8 cellular contexts compared by ENCODE assay signal in genomic region chr4:10063544-10064300, GRCh38. TPM values are rescaled to one million over a fixed set of nuclear protein-coding genes. Genes with fewer than 3 reads are reported as not detected.
DNase-seq lines count a peak whose midpoint lies in the region; ATAC-seq and TF ChIP-seq lines count a peak whose summit lies in the region.

No MANE protein-coding gene starts in this region.

- BruUV-seq in Calu3 (replicated peaks; lab: Mats Ljungman, UMichigan) (no TSS peak), MCF 10A (replicated peaks; lab: Mats Ljungman, UMichigan) (no TSS peak)

- H3K9me3 Mint-ChIP-seq in Calu3 (ENCODE audit: low read depth, unreplicated experiment) = no peaks in the 10 kb centered on the region
- H3K9me3 Mint-ChIP-seq in MCF 10A (ENCODE audit: unreplicated experiment) = no peaks in the 10 kb centered on the region
- peaks cover 0 to 1% (median 0%) of the 10 kb centered on the region in 9 donors for H3K9me3 Mint-ChIP-seq in naive thymus-derived CD8-positive, alpha-beta T cell

- H3K27me3 ChIP-seq in kidney epithelial cell (ENCODE audit: control insufficient read depth, insufficient read depth, low read length) (no peaks in the 10 kb centered on the region), thoracic aorta (replicated peaks; ENCODE audit: insufficient read depth) (no peaks in the 10 kb centered on the region)

- H3K27ac Mint-ChIP-seq in Calu3 (ENCODE audit: unreplicated experiment) (no peak overlapping the region), MCF 10A (ENCODE audit: low read depth, unreplicated experiment) (no peak overlapping the region)
- H3K27ac Mint-ChIP-seq in naive thymus-derived CD8-positive, alpha-beta T cell = peak overlapping the region in 3 of 10 donors; percentile 14 to 74 (median 64)

- H3K4me1 ChIP-seq in thoracic aorta (ENCODE audit: control insufficient read depth in 1 of 2, low read depth in 2 of 2) = peaks cover 5 to 11% of the 10 kb centered on the region in 2 donors

- POLR2A ChIA-PET in MCF 10A (lab: Yijun Ruan, JAX) = interaction anchor here (0.8 to 1.4 kb wide), 3 partner anchors 30 to 51 kb away, joined by 3 to 6 read pairs (median 5); no protein-coding TSS in a partner anchor
- POLR2A ChIA-PET in naive thymus-derived CD8-positive, alpha-beta T cell (lab: Charles Lee) = no interaction called here

- intact Hi-C loops in Calu3 (cut with micrococcal nuclease; ENCODE audit: unreplicated experiment) (loop anchor here (5.0 kb wide), 1 partner anchor 46 kb away; no protein-coding TSS in a partner anchor), MCF 10A (cut with micrococcal nuclease) (loop anchor here (1.0 to 2.0 kb wide), 3 partner anchors 45 to 361 kb away; no protein-coding TSS in a partner anchor)

- H3K4me3 ChIP-seq in kidney epithelial cell (ENCODE audit: low read depth, low read length) = no peak overlapping the region
- H3K4me3 ChIP-seq in thoracic aorta = no peak overlapping the region

- H3K27me3 Mint-ChIP-seq in Calu3 (ENCODE audit: unreplicated experiment) (no peaks in the 10 kb centered on the region), MCF 10A (ENCODE audit: insufficient read depth, unreplicated experiment) (no peaks in the 10 kb centered on the region)
- H3K27me3 Mint-ChIP-seq in naive thymus-derived CD8-positive, alpha-beta T cell = no peaks in the 10 kb centered on the region

- H3K9me3 ChIP-seq in thoracic aorta = no peaks in the 10 kb centered on the region

- ATAC-seq in thoracic aorta (ENCODE audit: insufficient number of reproducible peaks, low FRiP score, low read depth) (peak; percentile 87), GM18519 (IDR thresholded peaks at IDR 0.05; ENCODE audit: low FRiP score, unreplicated experiment) (no peak)
- ATAC-seq in naive thymus-derived CD8-positive, alpha-beta T cell = no peak

- DNase-seq in Calu3 (peak; percentile 16), NCI-H1092 treated with DMSO at 0.1 percent for 48 hours (lab: John Stamatoyannopoulos, UW) (peak; percentile 55), MCF 10A (ENCODE audit: unreplicated experiment) (peak; percentile 80), kidney epithelial cell (ENCODE audit: low read depth) (peak; percentile 23), thoracic aorta (ENCODE audit: low spot score) (peak; percentile 54), SW 1271 (lab: John Stamatoyannopoulos, UW) (no peak)
- DNase-seq in naive thymus-derived CD8-positive, alpha-beta T cell = no peak

- CTCF ChIA-PET in Calu3 (lab: Charles Lee) (interaction anchor here (1.5 kb wide), 1 partner anchor 49 kb away, joined by 4 read pairs; no protein-coding TSS in a partner anchor), MCF 10A (lab: Yijun Ruan, JAX) (interaction anchor here (0.7 to 7.4 kb wide), 29 partner anchors 9 to 369 kb away, joined by 3 to 61 read pairs (median 4); partner anchors contain the start of gene SLC2A9)

- TF ChIP-seq CTCF in Calu3 (IDR thresholded peaks at IDR 0.05; ENCODE audit: unreplicated experiment) (no peak), MCF 10A (IDR thresholded peaks at IDR 0.05; ENCODE audit: unreplicated experiment) (peak; percentile 58), kidney epithelial cell (IDR thresholded peaks at IDR 0.05; ENCODE audit: insufficient read depth, low read length, poor library complexity, severe bottlenecking) (peak; percentile 74), thoracic aorta (IDR thresholded peaks at IDR 0.05) (peak; percentile 71)

- H3K4me1 Mint-ChIP-seq in Calu3 (ENCODE audit: low read depth, unreplicated experiment) (no peaks in the 10 kb centered on the region), MCF 10A (ENCODE audit: insufficient read depth, unreplicated experiment) (no peaks in the 10 kb centered on the region)
- H3K4me1 Mint-ChIP-seq in naive thymus-derived CD8-positive, alpha-beta T cell = peaks cover 0 to 2% (median under 1%) of the 10 kb centered on the region in 4 donors

- peak overlapping the region; percentile 44 to 45 for H3K27ac ChIP-seq in thoracic aorta

- peaks cover 9% of the 10 kb centered on the region for H3K36me3 Mint-ChIP-seq in Calu3 (ENCODE audit: insufficient read depth, unreplicated experiment)
- H3K36me3 Mint-ChIP-seq in MCF 10A (ENCODE audit: insufficient read depth, unreplicated experiment) = no peaks in the 10 kb centered on the region
- H3K36me3 Mint-ChIP-seq in naive thymus-derived CD8-positive, alpha-beta T cell = peaks cover 0 to 77% (median 17%) of the 10 kb centered on the region in 3 donors

- H3K36me3 ChIP-seq in kidney epithelial cell (ENCODE audit: control insufficient read depth, insufficient read depth, low read length) (no peaks in the 10 kb centered on the region), thoracic aorta (peaks cover 25% of the 10 kb centered on the region)

- H3K4me3 Mint-ChIP-seq in Calu3 (ENCODE audit: low read depth, unreplicated experiment) = no peak overlapping the region
- no peak overlapping the region for H3K4me3 Mint-ChIP-seq in MCF 10A (ENCODE audit: unreplicated experiment)
- H3K4me3 Mint-ChIP-seq in naive thymus-derived CD8-positive, alpha-beta T cell = no peak overlapping the region

RNA-seq across cellular contexts. Expression of gene SLC2A9, which starts 42.4 kb away (rescaled TPM):
- total RNA-seq in Calu3 (2022) (1.4 and 1.8 TPM in 2 replicates), MCF 10A (2022) (22.5 and 33.3 TPM in 2 replicates), kidney epithelial cell (2.3 and 3.6 TPM in 2 replicates), thoracic aorta (10 to 100 TPM in 1 of 2 donors, 1 to 10 TPM in 1; 9.1 to 17.5 TPM)
- 1 to 10 TPM; 3.0 to 3.4 TPM for total RNA-seq in naive thymus-derived CD8-positive, alpha-beta T cell
- polyA plus RNA-seq in naive thymus-derived CD8-positive, alpha-beta T cell = under 1 TPM in 2 of 3 donors, not detected in 1; 0.37 to 0.92 TPM

RNA-seq across cellular contexts. Expression of gene WDR1, which starts 52.9 kb away (rescaled TPM):
- 188 and 199 TPM in 2 replicates for total RNA-seq in Calu3 (2022)
- 240 and 246 TPM in 2 replicates for total RNA-seq in MCF 10A (2022)
- total RNA-seq in kidney epithelial cell = 370 and 385 TPM in 2 replicates
- total RNA-seq in thoracic aorta = 100 to 1,000 TPM; 263 to 408 TPM
- 100 to 1,000 TPM; 295 to 300 TPM for total RNA-seq in naive thymus-derived CD8-positive, alpha-beta T cell
- polyA plus RNA-seq in naive thymus-derived CD8-positive, alpha-beta T cell = 100 to 1,000 TPM; 304 to 378 (median 322) TPM

Comparison
In these comparisons a context has a peak if more than half of its experiments do, and no peak if none do; other contexts are left out.
1. DNase-seq: peak in Calu3 (single experiment), NCI-H1092 treated with DMSO at 0.1 percent for 48 hours (single experiment), MCF 10A (single experiment), kidney epithelial cell (single experiment) and thoracic aorta (single experiment); none in SW 1271 (0 of 2) and naive thymus-derived CD8-positive, alpha-beta T cell (0 of 10).